21 cellular contexts compared by ENCODE assay signal in genomic region chr16:19774024-19774423, GRCh38. TPM values are rescaled to one million over a fixed set of nuclear protein-coding genes. Genes with fewer than 3 reads are reported as not detected.
A peak's percentile ranks its signal among the peaks of the same experiment; 100 is the strongest.
DNase-seq lines count a peak whose midpoint lies in the region; ATAC-seq, FAIRE-seq and TF ChIP-seq lines count a peak whose summit lies in the region.
"Had no signal": no experiment of that assay in that cellular context is flagged by ENCODE, and none has a peak within 500 bp of the region (broad histone marks: within the 10 kb centered on the region; RNA-seq: fewer than 3 reads in every experiment).

No MANE protein-coding gene starts in this region.

- TF ChIP-seq RAD21 in HepG2 (CRISPR knock-in tag; IDR thresholded peaks at IDR 0.05) (no peak), H1 (IDR thresholded peaks at IDR 0.05 in 1 of 2, conservative IDR thresholded peaks at IDR 0.05 in 1 of 2; ENCODE audit: low read depth in 2 of 2, low read length in 2 of 2) (no peak)

- TF ChIP-seq CTCF in HepG2 (CRISPR knock-in tag; IDR thresholded peaks at IDR 0.05) (no peak), right lobe of liver (IDR thresholded peaks at IDR 0.05) (no peak), H1 (IDR thresholded peaks at IDR 0.05; ENCODE audit: control extremely low read depth in 1 of 3, insufficient read depth in 1 of 3, low read depth in 1 of 3, low read length in 3 of 3) (no peak), osteocyte (IDR thresholded peaks at IDR 0.05) (no peak)

- in situ Hi-C loops in HepG2 (cut with HindIII; ENCODE audit: extremely low pct_ligation_motif_present, low pct_unique_long_range_greater_than_20kb), result no loop called here

- no peak overlapping the region for H3K4me2 ChIP-seq in HepG2 (ENCODE audit: low read depth, low read length)
- H3K4me2 ChIP-seq in H1 (ENCODE audit: insufficient read depth in 1 of 2, low read depth in 2 of 2, low read length in 2 of 2), result no peak overlapping the region
- H3K4me2 ChIP-seq: BLaER1 had no signal

- BruUV-seq in HepG2 (replicated peaks; lab: Mats Ljungman, UMichigan), result no TSS peak

- CTCF ChIA-PET in HepG2 (lab: Yijun Ruan, JAX; ENCODE audit: low intra/inter-chr PET ratio, low total read pairs), result no interaction called here
- CTCF ChIA-PET in H1 (lab: Charles Lee; ENCODE audit: partially characterized antibody), result no interaction called here

- H2BK5ac ChIP-seq in H1 (ENCODE audit: low read depth, low read length), result no peak overlapping the region

- no peak overlapping the region for H4K5ac ChIP-seq in H1 (ENCODE audit: insufficient read length, low read depth, low read length)

- H3K23me2 ChIP-seq in H1 (ENCODE audit: low read depth, low read length), result 0 out of 2 replicates have a peak, but pooled peaks cover 3% of the 10 kb centered on the region

- H3K36me3 ChIP-seq in HepG2 (replicated peaks in 1 of 2; ENCODE audit: control insufficient read depth in 1 of 2, insufficient read depth in 2 of 2, low read length in 2 of 2) (no peaks in the 10 kb centered on the region), right lobe of liver (no peaks in the 10 kb centered on the region), H1 (ENCODE audit: control insufficient read depth in 2 of 4, insufficient read depth in 4 of 4, low read length in 3 of 4) (no peaks in the 10 kb centered on the region)
- H3K36me3 ChIP-seq: BLaER1 had no signal

- no peak overlapping the region; the same call in 1 of the 2 replicates for H3K9ac ChIP-seq in HepG2 (ENCODE audit: insufficient read depth, low read depth, low read length)
- no peak overlapping the region for H3K9ac ChIP-seq in H1 (replicated peaks in 1 of 4; ENCODE audit: extremely low read depth in 1 of 4, low read depth in 3 of 4, low read length in 3 of 4)
- H3K9ac ChIP-seq: BLaER1 had no signal

- H3K79me2 ChIP-seq in HepG2 (ENCODE audit: insufficient read depth, low read length), result no peaks in the 10 kb centered on the region
- no peaks in the 10 kb centered on the region for H3K79me2 ChIP-seq in H1 (ENCODE audit: control insufficient read depth in 1 of 2, insufficient read depth in 2 of 2, low read length in 2 of 2)

- POLR2A ChIA-PET in HepG2 (lab: Yijun Ruan, JAX), result no interaction called here
- POLR2A ChIA-PET in H1 (lab: Charles Lee; ENCODE audit: partially characterized antibody), result interaction anchor here (0.6 to 0.9 kb wide), 2 partner anchors 10 to 107 kb away, joined by 3 read pairs; no protein-coding TSS in a partner anchor

- no peaks in the 10 kb centered on the region; the same call in 1 of the 2 replicates for H3K9me3 ChIP-seq in HepG2 (ENCODE audit: low read length)
- H3K9me3 ChIP-seq in right lobe of liver, result no peaks in the 10 kb centered on the region
- H3K9me3 ChIP-seq in H1 (ENCODE audit: insufficient read depth in 2 of 2, low read depth in 1 of 2, low read length in 1 of 2), result peaks cover 4 to 5% of the 10 kb centered on the region in 2 experiments; a peak in 2 of 4 replicates
- H3K9me3 ChIP-seq: Caco-2 had no signal

- no peak overlapping the region for H4K8ac ChIP-seq in H1 (ENCODE audit: extremely low read depth, insufficient read depth, low read length)

- no peaks in the 10 kb centered on the region for H3K79me1 ChIP-seq in H1 (ENCODE audit: low read depth, low read length)

- H4K91ac ChIP-seq in H1 (replicated peaks; ENCODE audit: insufficient read length, low read length), result no peak overlapping the region

- no peak overlapping the region for H3K23ac ChIP-seq in H1 (ENCODE audit: insufficient read length)

- H4K20me1 ChIP-seq in HepG2 (ENCODE audit: insufficient read depth, low read length) (no peaks in the 10 kb centered on the region), H1 (replicated peaks in 1 of 2; ENCODE audit: control insufficient read depth in 1 of 2, insufficient read depth in 2 of 2, low read length in 2 of 2) (no peaks in the 10 kb centered on the region)
- H4K20me1 ChIP-seq: BLaER1 had no signal

- H2AFZ ChIP-seq in HepG2 (ENCODE audit: low read length) (no peak overlapping the region), H1 (ENCODE audit: low read length) (no peak overlapping the region)

- H3K18ac ChIP-seq in H1 (ENCODE audit: extremely low read depth, low read length), result no peak overlapping the region

- no peak for FAIRE-seq in HepG2 (lab: Jason Lieb, UNC)
- no peak for FAIRE-seq in H1 (lab: Jason Lieb, UNC)
- FAIRE-seq: A204.1, G401.6, GM12892 had no signal

- intact Hi-C loops in HepG2 (cut with micrococcal nuclease; ENCODE audit: unreplicated experiment), result no loop called here
- intact Hi-C loops in right lobe of liver (cut with DNase I), result no loop called here

- ATAC-seq in HepG2, result no peak
- no peak for ATAC-seq in right lobe of liver
- ATAC-seq: CD8-positive, alpha-beta T cell; HCT116 had no signal

- no peak overlapping the region for H2BK120ac ChIP-seq in H1 (replicated peaks; ENCODE audit: low read depth, low read length)

- TF ChIP-seq EP300 in HepG2 (IDR thresholded peaks at IDR 0.05; ENCODE audit: low read depth in 2 of 2, low read length in 2 of 2) (no peak), HepG2 (CRISPR knock-in tag; IDR thresholded peaks at IDR 0.05; ENCODE audit: borderline replicate concordance) (no peak), H1 (IDR thresholded peaks at IDR 0.05; ENCODE audit: borderline replicate concordance in 1 of 2, low read depth in 2 of 2, low read length in 2 of 2) (no peak)

- no peak overlapping the region for H3K4ac ChIP-seq in H1 (replicated peaks; ENCODE audit: insufficient read length, low read depth, low read length)

- H2AK5ac ChIP-seq in H1 (ENCODE audit: low read depth, low read length), result peak overlapping the region; percentile 1; the same call in 1 of the 2 replicates

- no peak overlapping the region for H3K27ac Mint-ChIP-seq in osteocyte (ENCODE audit: unreplicated experiment)
- H3K27ac Mint-ChIP-seq: B cell; CD4-positive, CD25-positive, alpha-beta regulatory T cell; CD8-positive, alpha-beta T cell; H9 had no signal

- no peak overlapping the region for H3K4me3 Mint-ChIP-seq in osteocyte (ENCODE audit: unreplicated experiment)
- H3K4me3 Mint-ChIP-seq: B cell; CD4-positive, CD25-positive, alpha-beta regulatory T cell; CD8-positive, alpha-beta T cell; H9 had no signal

- H3K56ac ChIP-seq in H1 (replicated peaks; ENCODE audit: insufficient read length, low read depth, low read length), result no peak overlapping the region

- H2BK12ac ChIP-seq in H1 (ENCODE audit: low read depth, low read length), result no peak overlapping the region

- H3K4me1 ChIP-seq in HepG2 (ENCODE audit: insufficient read depth, low read length), result no peaks in the 10 kb centered on the region
- no peaks in the 10 kb centered on the region for H3K4me1 ChIP-seq in right lobe of liver
- no peaks in the 10 kb centered on the region for H3K4me1 ChIP-seq in H1 (replicated peaks in 1 of 4; ENCODE audit: control insufficient read depth in 3 of 4, insufficient read depth in 4 of 4, low read length in 3 of 4)
- H3K4me1 ChIP-seq: Caco-2 had no signal

- H3K36me3 Mint-ChIP-seq in osteocyte (ENCODE audit: unreplicated experiment), result no peaks in the 10 kb centered on the region
- H3K36me3 Mint-ChIP-seq: CD4-positive, CD25-positive, alpha-beta regulatory T cell; CD8-positive, alpha-beta T cell had no signal

- peaks cover 7% of the 10 kb centered on the region for H3K9me3 Mint-ChIP-seq in osteocyte (ENCODE audit: unreplicated experiment)

- WGBS in HepG2 (ENCODE audit: low lambda C conversion rate), result 37% methylated on average over 2 of the region's 2 CpGs
- WGBS in right lobe of liver (ENCODE audit: insufficient coverage, low coverage, low lambda C conversion rate, missing lambda C conversion rate), result 88% methylated on average over 1 of the region's 2 CpGs
- WGBS in H1 (ENCODE audit: extremely low coverage in 1 of 2, insufficient coverage in 1 of 2, insufficient read length in 1 of 2, insufficient replicate concordance in 2 of 2, low coverage in 1 of 2, low lambda C conversion rate in 2 of 2, missing lambda C conversion rate in 1 of 2), 2 experiments, result 86% methylated on average over 2 of the region's 2 CpGs; no CpG with 5 or more reads in 1 of the 2 experiments

- no peaks in the 10 kb centered on the region for H3K27me3 ChIP-seq in HepG2 (ENCODE audit: control insufficient read depth in 1 of 2, insufficient read depth in 2 of 2, low read length in 2 of 2)
- no peaks in the 10 kb centered on the region for H3K27me3 ChIP-seq in right lobe of liver
- H3K27me3 ChIP-seq in H1 (replicated peaks in 1 of 4; ENCODE audit: control insufficient read depth in 3 of 4, extremely low read depth in 1 of 4, insufficient read depth in 3 of 4, low read length in 3 of 4), result no peaks in the 10 kb centered on the region
- H3K27me3 ChIP-seq: BLaER1 had no signal

- no peak overlapping the region for H3K4me3 ChIP-seq in HepG2 (replicated peaks in 1 of 3; ENCODE audit: insufficient read depth in 1 of 3, low read depth in 2 of 3, low read length in 3 of 3)
- no peak overlapping the region for H3K4me3 ChIP-seq in right lobe of liver
- H3K4me3 ChIP-seq in H1 (ENCODE audit: extremely low read depth in 1 of 4, insufficient read depth in 2 of 4, low read depth in 3 of 4, low read length in 4 of 4), result no peak overlapping the region
- H3K4me3 ChIP-seq: BLaER1 had no signal

- H3K14ac ChIP-seq in H1 (ENCODE audit: insufficient read length), result no peak overlapping the region

- H3K27me3 Mint-ChIP-seq in osteocyte (ENCODE audit: unreplicated experiment), result no peaks in the 10 kb centered on the region
- H3K27me3 Mint-ChIP-seq: B cell had no signal

- DNase-seq in HepG2 (ENCODE audit: low spot score) (no peak), right lobe of liver (no peak), H1 (ENCODE audit: low read depth in 1 of 2, low spot score in 2 of 2) (no peak), osteocyte (ENCODE audit: extremely low spot score, unreplicated experiment) (peak; percentile 8), hepatic stellate cell (ENCODE audit: low spot score) (no peak), NCI-H1694 treated with DMSO at 0.1 percent for 48 hours (lab: John Stamatoyannopoulos, UW) (no peak)
- DNase-seq in stimulated activated naive CD4-positive, alpha-beta T cell (lab: John Stamatoyannopoulos, UW), result no peak
- DNase-seq: Caco-2; CD4-positive, CD25-positive, alpha-beta regulatory T cell; DMS153; DND-41; H9 had no signal

- no peaks in the 10 kb centered on the region for H3K4me1 Mint-ChIP-seq in osteocyte (ENCODE audit: unreplicated experiment)

- no peak overlapping the region for H2BK15ac ChIP-seq in H1 (ENCODE audit: low read length)

- H2BK20ac ChIP-seq in H1 (ENCODE audit: low read length), result no peak overlapping the region

- TF ChIP-seq POLR2A in HepG2 (IDR thresholded peaks at IDR 0.05; ENCODE audit: insufficient read depth in 1 of 2, low read depth in 2 of 2, low read length in 2 of 2), result no peak
- no peak for TF ChIP-seq POLR2A in right lobe of liver (IDR thresholded peaks at IDR 0.05)
- TF ChIP-seq POLR2A in H1 (IDR thresholded peaks at IDR 0.05; ENCODE audit: control extremely low read depth in 1 of 2, low read depth in 2 of 2, low read length in 2 of 2), result no peak

- H3K27ac ChIP-seq in HepG2 (ENCODE audit: extremely low read length, insufficient read depth, low read length) (no peak overlapping the region), right lobe of liver (no peak overlapping the region), H1 (ENCODE audit: low read depth, low read length) (no peak overlapping the region)
- H3K27ac ChIP-seq: 22Rv1, BLaER1, C4-2B had no signal

RNA-seq across cellular contexts. Expression of gene IQCK, which starts 56.0 kb away (rescaled TPM):
- total RNA-seq in HepG2 (2016; rRNA removed; fragmentation: Illumina TruSeq; extraction: Trizol) (7.3 and 11.9 TPM in 2 replicates), right lobe of liver (1 to 10 TPM; 2.0 to 4.7 (median 3.9) TPM), osteocyte (5.3 and 5.8 TPM in 2 replicates)
- total RNA-seq in HepG2 (2016; cell fraction: cytosol; rRNA removed; fragmentation: Illumina TruSeq; extraction: Trizol; ENCODE audit: low read depth), result 2.5 and 2.7 TPM in 2 replicates
- total RNA-seq in HepG2 (2016; cell fraction: insoluble cytoplasmic fraction; rRNA removed; fragmentation: Illumina TruSeq; extraction: Trizol), result 7.4 and 11.9 TPM in 2 replicates
- 5.6 and 6.6 TPM in 2 replicates for total RNA-seq in HepG2 (2016; cell fraction: membrane; rRNA removed; fragmentation: Illumina TruSeq; extraction: Trizol)
- total RNA-seq in HepG2 (2016; cell fraction: nucleus; rRNA removed; fragmentation: Illumina TruSeq; extraction: Trizol), result 8.1 and 9.6 TPM in 2 replicates
- polyA plus RNA-seq in HepG2 (2011; rRNA removed) (3.0 and 5.1 TPM in 2 replicates), H1 (2011; rRNA removed) (9.3 and 10.4 TPM in 2 replicates)
- 4.6 and 5.2 TPM in 2 replicates for polyA plus RNA-seq in HepG2 (2011; cell fraction: cytosol; rRNA removed)
- polyA plus RNA-seq in HepG2 (2011; cell fraction: nucleus; rRNA removed), result 2.5 TPM in 2 replicates
- polyA plus RNA-seq in HepG2 (2012), result 1.8 and 3.4 TPM in 2 replicates
- polyA plus RNA-seq in HepG2 (2016; cell fraction: cytosol; fragmentation: Illumina TruSeq; extraction: Trizol; ENCODE audit: low read depth), result 3.8 and 4.9 TPM in 2 replicates
- 19.6 and 22.1 TPM in 2 replicates for polyA plus RNA-seq in HepG2 (2016; cell fraction: insoluble cytoplasmic fraction; fragmentation: Illumina TruSeq; extraction: Trizol; ENCODE audit: low read depth)
- polyA plus RNA-seq in HepG2 (2016; cell fraction: membrane; fragmentation: Illumina TruSeq; extraction: Trizol; ENCODE audit: low read depth), result 7.3 and 8.3 TPM in 2 replicates
- polyA plus RNA-seq in HepG2 (2016; cell fraction: nucleus; fragmentation: Illumina TruSeq; extraction: Trizol; ENCODE audit: insufficient read depth, low read depth), result 10.1 and 10.4 TPM in 2 replicates
- 7.0 and 10.3 TPM in 2 replicates for polyA minus RNA-seq in HepG2 (2011; rRNA and poly(A)+ RNA removed; ENCODE audit: low replicate concordance)
- polyA minus RNA-seq in HepG2 (2011; cell fraction: cytosol; rRNA and poly(A)+ RNA removed), result 3.2 TPM in 2 replicates
- 6.8 and 10.3 TPM in 2 replicates for polyA minus RNA-seq in HepG2 (2011; cell fraction: nucleus; rRNA and poly(A)+ RNA removed)
- total RNA-seq in H1 (2021; fragmentation: NEBNext Ultra II Directional; extraction: Animal tissue kit (Norgen Biotek cat#: 25700)), result 5.8 and 6.2 TPM in 2 replicates
- 7.9 TPM for polyA plus RNA-seq in H1 (2011; cell fraction: cytosol; rRNA removed)
- 4.7 TPM for polyA plus RNA-seq in H1 (2011; cell fraction: nucleus; rRNA removed)
- 4.6 to 7.0 TPM (median 5.2 TPM) in 4 replicates for polyA plus RNA-seq in H1 (2012, experiment 1 of 2)
- 1.3 TPM for polyA plus RNA-seq in H1 (2012, experiment 2 of 2)
- polyA plus RNA-seq in H1 (2013, experiment 1 of 2), result 3.9 TPM
- 3.7 TPM for polyA plus RNA-seq in H1 (2013, experiment 2 of 2)
- 6.1 and 7.3 TPM in 2 replicates for polyA minus RNA-seq in H1 (2011; rRNA and poly(A)+ RNA removed)
- 2.9 TPM for polyA minus RNA-seq in H1 (2011; cell fraction: cytosol; rRNA and poly(A)+ RNA removed)
- polyA minus RNA-seq in H1 (2011; cell fraction: nucleus; rRNA and poly(A)+ RNA removed), result 12.8 TPM

RNA-seq across cellular contexts. Expression of gene KNOP1, which starts 56.0 kb away (rescaled TPM):
- total RNA-seq in HepG2 (2016; rRNA removed; fragmentation: Illumina TruSeq; extraction: Trizol), result 57.5 and 80.3 TPM in 2 replicates
- total RNA-seq in HepG2 (2016; cell fraction: cytosol; rRNA removed; fragmentation: Illumina TruSeq; extraction: Trizol; ENCODE audit: low read depth), result 13.0 and 17.5 TPM in 2 replicates
- 60.4 and 77.7 TPM in 2 replicates for total RNA-seq in HepG2 (2016; cell fraction: insoluble cytoplasmic fraction; rRNA removed; fragmentation: Illumina TruSeq; extraction: Trizol)
- 17.7 and 21.4 TPM in 2 replicates for total RNA-seq in HepG2 (2016; cell fraction: membrane; rRNA removed; fragmentation: Illumina TruSeq; extraction: Trizol)
- 37.8 and 39.8 TPM in 2 replicates for total RNA-seq in HepG2 (2016; cell fraction: nucleus; rRNA removed; fragmentation: Illumina TruSeq; extraction: Trizol)
- polyA plus RNA-seq in HepG2 (2011; rRNA removed), result 20.6 and 21.2 TPM in 2 replicates
- polyA plus RNA-seq in HepG2 (2011; cell fraction: cytosol; rRNA removed), result 11.3 and 14.9 TPM in 2 replicates
- 9.1 and 11.2 TPM in 2 replicates for polyA plus RNA-seq in HepG2 (2011; cell fraction: nucleus; rRNA removed)
- polyA plus RNA-seq in HepG2 (2012), result 34.8 and 37.7 TPM in 2 replicates
- polyA plus RNA-seq in HepG2 (2016; cell fraction: cytosol; fragmentation: Illumina TruSeq; extraction: Trizol; ENCODE audit: low read depth), result 4.9 and 5.2 TPM in 2 replicates
- 78.5 and 79.9 TPM in 2 replicates for polyA plus RNA-seq in HepG2 (2016; cell fraction: insoluble cytoplasmic fraction; fragmentation: Illumina TruSeq; extraction: Trizol; ENCODE audit: low read depth)
- polyA plus RNA-seq in HepG2 (2016; cell fraction: membrane; fragmentation: Illumina TruSeq; extraction: Trizol; ENCODE audit: low read depth), result 9.0 and 11.9 TPM in 2 replicates
- polyA plus RNA-seq in HepG2 (2016; cell fraction: nucleus; fragmentation: Illumina TruSeq; extraction: Trizol; ENCODE audit: insufficient read depth, low read depth), result 45.4 and 46.8 TPM in 2 replicates
- polyA minus RNA-seq in HepG2 (2011; rRNA and poly(A)+ RNA removed; ENCODE audit: low replicate concordance), result 13.7 and 26.8 TPM in 2 replicates
- 6.0 and 8.2 TPM in 2 replicates for polyA minus RNA-seq in HepG2 (2011; cell fraction: cytosol; rRNA and poly(A)+ RNA removed)
- 29.0 and 29.1 TPM in 2 replicates for polyA minus RNA-seq in HepG2 (2011; cell fraction: nucleus; rRNA and poly(A)+ RNA removed)
- 1 to 10 TPM; 3.4 to 9.4 (median 7.3) TPM for total RNA-seq in right lobe of liver
- 80.8 and 87.9 TPM in 2 replicates for total RNA-seq in H1 (2021; fragmentation: NEBNext Ultra II Directional; extraction: Animal tissue kit (Norgen Biotek cat#: 25700))
- polyA plus RNA-seq in H1 (2011; rRNA removed), result 21.3 and 21.6 TPM in 2 replicates
- 30.6 TPM for polyA plus RNA-seq in H1 (2011; cell fraction: cytosol; rRNA removed)
- polyA plus RNA-seq in H1 (2011; cell fraction: nucleus; rRNA removed), result 28.8 TPM
- 79.8 to 109 TPM (median 84.5 TPM) in 4 replicates for polyA plus RNA-seq in H1 (2012, experiment 1 of 2)
- 58.1 TPM for polyA plus RNA-seq in H1 (2012, experiment 2 of 2)
- polyA plus RNA-seq in H1 (2013, experiment 1 of 2), result 166 TPM
- polyA plus RNA-seq in H1 (2013, experiment 2 of 2), result 154 TPM
- 48.1 and 53.1 TPM in 2 replicates for polyA minus RNA-seq in H1 (2011; rRNA and poly(A)+ RNA removed)
- 24.3 TPM for polyA minus RNA-seq in H1 (2011; cell fraction: cytosol; rRNA and poly(A)+ RNA removed)
- 57.8 TPM for polyA minus RNA-seq in H1 (2011; cell fraction: nucleus; rRNA and poly(A)+ RNA removed)
- 24.0 and 24.2 TPM in 2 replicates for total RNA-seq in osteocyte

Comparison
In these comparisons a context has a peak if more than half of its experiments do, and no peak if none do; other contexts are left out.
1. Of the 41 proteins assayed by ChIP-seq in both HepG2 and H1: peak only in HepG2: none; only in H1: KDM1A; in both: none; in neither: 40.